In genomic region chr10:46841051-46841593, GRCh38 we compare ENCODE assay signal across 8 cellular contexts.
DNase-seq lines count a peak whose midpoint lies in the region; ATAC-seq, FAIRE-seq and TF ChIP-seq lines count a peak whose summit lies in the region.
"Not testable (repeated sequence)": the region's sequence is repeated elsewhere in the genome, so short reads cannot be mapped to it uniquely, and the experiment has no call there.

No MANE protein-coding gene starts in this region.

- TF ChIP-seq EP300 in HepG2 (IDR thresholded peaks at IDR 0.05; ENCODE audit: low read depth in 2 of 2, low read length in 2 of 2); HepG2 (CRISPR knock-in tag; IDR thresholded peaks at IDR 0.05; ENCODE audit: borderline replicate concordance): not testable (repeated sequence)

- H3K36me3 Mint-ChIP-seq in activated naive CD8-positive, alpha-beta T cell treated with anti-CD3 and anti-CD28 coated beads, Interleukin-2, amount 50 U/mL, for 24 hours (ENCODE audit: low read depth) = not testable (repeated sequence)

- H3K27me3 Mint-ChIP-seq in activated naive CD8-positive, alpha-beta T cell treated with anti-CD3 and anti-CD28 coated beads, Interleukin-2, amount 50 U/mL, for 24 hours = not testable (repeated sequence)

- not testable (repeated sequence) for H2AFZ ChIP-seq in HepG2 (ENCODE audit: low read length)

- not testable (repeated sequence) for H3K4me2 ChIP-seq in HepG2 (ENCODE audit: low read depth, low read length)

- not testable (repeated sequence) for FAIRE-seq in HepG2 (lab: Jason Lieb, UNC)

- not testable (repeated sequence) for H3K9me3 Mint-ChIP-seq in activated naive CD8-positive, alpha-beta T cell treated with anti-CD3 and anti-CD28 coated beads, Interleukin-2, amount 50 U/mL, for 24 hours

- not testable (repeated sequence) for H3K4me1 Mint-ChIP-seq in activated naive CD8-positive, alpha-beta T cell treated with anti-CD3 and anti-CD28 coated beads, Interleukin-2, amount 50 U/mL, for 24 hours

- H3K36me3 ChIP-seq in RWPE2 (ENCODE audit: low read depth); HepG2 (replicated peaks in 1 of 2; ENCODE audit: control insufficient read depth in 1 of 2, insufficient read depth in 2 of 2, low read length in 2 of 2); mucosa of descending colon (ENCODE audit: low read depth); aorta (ENCODE audit: control insufficient read depth in 1 of 2, insufficient read depth in 2 of 2, low read length in 1 of 2): not testable (repeated sequence)

- in situ Hi-C loops in HepG2 (cut with HindIII; ENCODE audit: extremely low pct_ligation_motif_present, low pct_unique_long_range_greater_than_20kb) = not testable (repeated sequence)

- POLR2A ChIA-PET in HepG2 (lab: Yijun Ruan, JAX) = not testable (repeated sequence)

- WGBS in HepG2 (ENCODE audit: low lambda C conversion rate) = no CpG with 5 or more reads among the region's 10 CpGs
- WGBS in aorta, 2 donors = 89 to 94% methylated on average over 6 to 10 of the region's 10 CpGs

- TF ChIP-seq RAD21 in HepG2 (CRISPR knock-in tag; IDR thresholded peaks at IDR 0.05) = not testable (repeated sequence)

- not testable (repeated sequence) for H3K27ac Mint-ChIP-seq in activated naive CD8-positive, alpha-beta T cell treated with anti-CD3 and anti-CD28 coated beads, Interleukin-2, amount 50 U/mL, for 24 hours

- TF ChIP-seq POLR2A in HepG2 (IDR thresholded peaks at IDR 0.05; ENCODE audit: insufficient read depth in 1 of 2, low read depth in 2 of 2, low read length in 2 of 2) = not testable (repeated sequence)

- not testable (repeated sequence) for H4K20me1 ChIP-seq in HepG2 (ENCODE audit: insufficient read depth, low read length)

- H3K27me3 ChIP-seq in RWPE2 (ENCODE audit: insufficient read depth, poor library complexity, severe bottlenecking); HepG2 (ENCODE audit: control insufficient read depth in 1 of 2, insufficient read depth in 2 of 2, low read length in 2 of 2); aorta (ENCODE audit: control insufficient read depth in 1 of 2, insufficient read depth in 2 of 2, low read length in 1 of 2): not testable (repeated sequence)

- not testable (repeated sequence) for BruUV-seq in HepG2 (replicated peaks; lab: Mats Ljungman, UMichigan)

- H3K9ac ChIP-seq in HepG2 (ENCODE audit: insufficient read depth, low read depth, low read length) = not testable (repeated sequence)

- not testable (repeated sequence) for H3K4me3 Mint-ChIP-seq in activated naive CD8-positive, alpha-beta T cell treated with anti-CD3 and anti-CD28 coated beads, Interleukin-2, amount 50 U/mL, for 24 hours

- H3K9me3 ChIP-seq in RWPE2 (ENCODE audit: severe bottlenecking); HepG2 (ENCODE audit: low read length); mucosa of descending colon; aorta (ENCODE audit: control insufficient read depth, low read length): not testable (repeated sequence)

- intact Hi-C loops in Right ventricle myocardium inferior (cut with DNase I); HepG2 (cut with micrococcal nuclease; ENCODE audit: unreplicated experiment); mucosa of descending colon (cut with DNase I, micrococcal nuclease); aorta (cut with DNase I): not testable (repeated sequence)

- not testable (repeated sequence) for H3K4me3 ChIP-seq in RWPE2 (ENCODE audit: severe bottlenecking); HepG2 (replicated peaks in 1 of 3; ENCODE audit: insufficient read depth in 1 of 3, low read depth in 2 of 3, low read length in 3 of 3); mucosa of descending colon; aorta (ENCODE audit: low read length in 2 of 2)

- CTCF ChIA-PET in HepG2 (lab: Yijun Ruan, JAX; ENCODE audit: low intra/inter-chr PET ratio, low total read pairs) = not testable (repeated sequence)

- not testable (repeated sequence) for H3K79me2 ChIP-seq in HepG2 (ENCODE audit: insufficient read depth, low read length)

- not testable (repeated sequence) for TF ChIP-seq CTCF in RWPE2 (IDR thresholded peaks at IDR 0.05; ENCODE audit: poor library complexity, severe bottlenecking); HepG2 (CRISPR knock-in tag; IDR thresholded peaks at IDR 0.05); mucosa of descending colon (IDR thresholded peaks at IDR 0.05)

- not testable (repeated sequence) for H3K4me1 ChIP-seq in RWPE2 (ENCODE audit: insufficient read depth, poor library complexity, severe bottlenecking); HepG2 (ENCODE audit: insufficient read depth, low read length); mucosa of descending colon (ENCODE audit: low read depth); aorta (ENCODE audit: control insufficient read depth in 1 of 2, insufficient read depth in 2 of 2, low read length in 2 of 2)

- peak; percentile 27; the same call in 1 of the 3 replicates for ATAC-seq in RWPE2 (ENCODE audit: low read depth)
- peak; percentile 36 for ATAC-seq in activated naive CD8-positive, alpha-beta T cell treated with anti-CD3 and anti-CD28 coated beads, Interleukin-2, amount 50 U/mL, for 24 hours
- peak; percentile 23 for ATAC-seq in esophagus mucosa
- ATAC-seq in Right ventricle myocardium inferior = peak; percentile 16
- peak; percentile 71 for ATAC-seq in HepG2
- ATAC-seq in mucosa of descending colon = peak; percentile 14
- peak; percentile 36 for ATAC-seq in stimulated activated naive CD8-positive, alpha-beta T cell treated with anti-CD3 and anti-CD28 coated beads, Interleukin-15, Interleukin-2, amounts not matched to agents 100 U/mL and 50 U/mL, for 24 hours
- peak; percentile 57 for ATAC-seq in aorta (ENCODE audit: low FRiP score)

- peak; percentile 17 for DNase-seq in RWPE2 (ENCODE audit: low spot score)
- not testable (repeated sequence) for DNase-seq in activated naive CD8-positive, alpha-beta T cell treated with anti-CD3 and anti-CD28 coated beads, Interleukin-2, amount 50 U/mL, for 24 hours; Right ventricle myocardium inferior (ENCODE audit: missing footprints); HepG2 (ENCODE audit: low spot score); mucosa of descending colon; stimulated activated naive CD8-positive, alpha-beta T cell treated with anti-CD3 and anti-CD28 coated beads, Interleukin-15, Interleukin-2, amounts not matched to agents 100 U/mL and 50 U/mL, for 24 hours; aorta

- not testable (repeated sequence) for H3K27ac ChIP-seq in RWPE2 (ENCODE audit: poor library complexity, severe bottlenecking); HepG2 (ENCODE audit: extremely low read length, insufficient read depth, low read length); aorta (ENCODE audit: low read depth in 1 of 2, low read length in 2 of 2)

Comparison
In these comparisons a context has a peak if more than half of its experiments do, and no peak if none do; other contexts are left out.
1. ATAC-seq: peak in every context shown above with its lines; median percentile 71 in HepG2; 57 in aorta; 36 in activated naive CD8-positive, alpha-beta T cell treated with anti-CD3 and anti-CD28 coated beads, Interleukin-2, amount 50 U/mL, for 24 hours; 36 in stimulated activated naive CD8-positive, alpha-beta T cell treated with anti-CD3 and anti-CD28 coated beads, Interleukin-15, Interleukin-2, amounts not matched to agents 100 U/mL and 50 U/mL, for 24 hours; 27 in RWPE2; 23 in esophagus mucosa; 16 in Right ventricle myocardium inferior; 14 in mucosa of descending colon.